Comparison of ENCODE assay signal across 22 cellular contexts in the genomic region with DNA sequence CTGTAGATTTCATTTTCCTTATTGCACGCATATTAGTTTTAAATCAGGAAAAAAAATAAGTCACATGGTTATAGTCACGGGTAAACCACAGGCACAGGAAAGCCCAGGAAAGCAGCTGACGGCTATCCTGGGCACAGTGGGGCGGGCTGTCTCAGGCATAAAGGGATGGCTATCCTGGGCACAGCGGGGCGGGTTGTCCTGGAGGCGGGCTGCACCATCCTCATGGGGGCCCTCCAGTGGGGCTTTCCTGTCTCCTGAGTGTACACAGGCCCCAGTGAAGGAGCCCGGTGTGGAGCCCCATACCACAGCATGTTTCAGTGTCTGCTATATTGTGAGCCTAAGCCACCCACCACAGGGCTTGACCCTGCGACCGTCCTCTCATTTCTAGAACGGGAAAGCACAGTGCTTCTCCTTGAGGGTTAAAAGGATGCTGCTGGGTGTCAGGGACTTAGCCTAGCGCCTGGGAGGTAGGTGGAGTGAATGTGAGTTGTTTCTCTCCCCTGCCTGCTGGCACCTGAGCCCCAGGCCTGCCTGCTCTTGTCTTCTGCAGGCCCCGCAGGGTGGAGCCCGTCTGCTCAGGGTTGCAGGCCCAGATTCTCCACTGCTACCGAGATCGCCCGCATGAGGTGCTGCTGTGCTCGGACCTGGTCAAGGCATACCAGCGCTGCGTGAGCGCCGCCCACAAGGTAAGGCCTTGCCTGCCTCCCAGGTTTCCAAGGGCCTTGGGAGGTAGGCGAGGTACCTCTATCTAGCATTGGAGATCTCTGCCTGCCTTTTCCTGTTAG. TPM values are rescaled to one million over a fixed set of nuclear protein-coding genes. Genes with fewer than 3 reads are reported as not detected.
DNase-seq lines count a peak whose midpoint lies in the region; ATAC-seq, FAIRE-seq and TF ChIP-seq lines count a peak whose summit lies in the region.
"Had no signal": no experiment of that assay in that cellular context is flagged by ENCODE, and none has a peak within 500 bp of the region (broad histone marks: within the 10 kb centered on the region; RNA-seq: fewer than 3 reads in every experiment).

No MANE protein-coding gene starts in this region.

- peak; percentile 60 for FAIRE-seq in GM12891 (lab: Jason Lieb, UNC)
- FAIRE-seq: G401.6, GM12878 had no signal

- WGBS in prostate gland: 60% methylated on average over 22 of the region's 23 CpGs

- H3K4me3 ChIP-seq in prostate gland: no peak overlapping the region
- H3K4me3 ChIP-seq: coronary artery, gastroesophageal sphincter, GM12878, lower lobe of right lung had no signal

- H3K27me3 ChIP-seq in prostate gland (replicated peaks; ENCODE audit: insufficient read depth): peaks cover 2% of the 10 kb centered on the region
- H3K27me3 ChIP-seq: gastroesophageal sphincter had no signal

- no peak for TF ChIP-seq POLR2A in GM12891 (IDR thresholded peaks at IDR 0.05; ENCODE audit: low read depth, low read length)
- no peak for TF ChIP-seq POLR2A in prostate gland (IDR thresholded peaks at IDR 0.05)

- peak; percentile 72 for ATAC-seq in esophagus mucosa
- no peak for ATAC-seq in HG02623 (IDR thresholded peaks at IDR 0.05; ENCODE audit: unreplicated experiment)
- ATAC-seq: gastroesophageal sphincter, GM12878, lower lobe of right lung had no signal

- peak overlapping the region; percentile 13 to 67 for H3K27ac ChIP-seq in prostate gland
- H3K27ac ChIP-seq: coronary artery, gastroesophageal sphincter, lower lobe of right lung, parathyroid adenoma had no signal

- H3K9me3 ChIP-seq in prostate gland: no peaks in the 10 kb centered on the region
- H3K9me3 ChIP-seq: gastroesophageal sphincter, lower lobe of right lung had no signal

- peak in 2 of 4 experiments; percentile 42 to 58 for TF ChIP-seq CTCF in prostate gland (IDR thresholded peaks at IDR 0.05)

- H3K4me1 ChIP-seq in prostate gland (replicated peaks): peaks cover 4% of the 10 kb centered on the region

- no peak for DNase-seq in GM12891 (ENCODE audit: insufficient read length, low spot score)
- peak; percentile 93 for DNase-seq in NCI-H2171 treated with DMSO at 0.1 percent for 48 hours (lab: John Stamatoyannopoulos, UW)
- DNase-seq in prostate gland (ENCODE audit: low spot score): peak; percentile 79
- DNase-seq in GF-D8 (lab: John Stamatoyannopoulos, UW): no peak
- no peak for DNase-seq in AG08396 (ENCODE audit: low spot score)
- DNase-seq in NCI-H82 treated with DMSO at 0.1 percent for 48 hours (lab: John Stamatoyannopoulos, UW; ENCODE audit: unreplicated experiment): no peak
- DNase-seq: activated CD4-positive, alpha-beta memory T cell treated with anti-CD3 and anti-CD28 coated beads for 36 hours; activated naive CD4-positive, alpha-beta T cell treated with anti-CD3 and anti-CD28 coated beads, Interleukin-2, amount 10 ng/mL, durations not matched to agents 7 days and 5 days; activated T-cell treated with anti-CD3 and anti-CD28 coated beads, Interleukin-2, amount 50 U/mL, for 24 hours; Calu3; lower lobe of right lung; NCI-H1417; NCI-H226; stimulated activated CD4-positive, alpha-beta T cell treated with anti-CD3 and anti-CD28 coated beads, Interleukin-4, amount 100 ng/mL, for 24 hours; substantia nigra had no signal

- intact Hi-C loops in prostate gland (cut with DNase I): no loop called here

- H3K36me3 ChIP-seq in prostate gland: no peaks in the 10 kb centered on the region
- H3K36me3 ChIP-seq: lower lobe of right lung had no signal

TF ChIP-seq in GM12891, 5 proteins besides CTCF, POLR2A, EP300 and RAD21:
- no peak for TF ChIP-seq TAF1 (IDR thresholded peaks at IDR 0.05; ENCODE audit: low read depth, low read length)

RNA-seq across cellular contexts. Expression of a gene that starts 25.9 kb away (rescaled TPM):
- 3.7 TPM for polyA plus RNA-seq in GM12891 (2012; ENCODE audit: low read depth, missing spikeins)
- total RNA-seq in esophagus mucosa (15.9 TPM), prostate gland (10 to 100 TPM; 17.0 to 49.5 TPM)

Comparison
In these comparisons a context has a peak if more than half of its experiments do, and no peak if none do; other contexts are left out.
1. DNase-seq: peak in NCI-H2171 treated with DMSO at 0.1 percent for 48 hours (single experiment) and prostate gland (single experiment); none in GM12891 (single experiment), GF-D8 (single experiment), AG08396 (single experiment) and NCI-H82 treated with DMSO at 0.1 percent for 48 hours (single experiment).